In the genomic region with DNA sequence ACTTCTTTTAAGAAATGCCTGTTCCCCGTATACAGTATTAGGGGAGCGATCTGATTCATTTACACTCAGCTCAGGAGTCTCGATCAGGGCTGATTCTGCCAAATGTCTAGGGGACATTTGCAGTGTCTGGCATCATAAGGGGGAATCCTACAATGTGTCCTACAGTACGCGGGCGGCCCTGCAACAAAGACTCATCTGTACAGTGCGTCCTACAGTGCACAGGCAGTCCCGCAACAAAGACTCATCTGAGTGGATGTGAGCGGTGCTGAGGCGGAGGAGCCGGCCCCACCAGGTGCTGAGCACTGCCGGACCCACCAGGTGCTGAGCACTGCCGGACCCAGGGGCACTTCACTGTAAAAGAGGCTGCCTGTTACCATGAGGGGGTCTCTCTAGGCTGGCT, we compare ENCODE assay signal across 15 cellular contexts.
"Had no signal": no experiment of that assay in that cellular context is flagged by ENCODE, and none has a peak within 500 bp of the region (broad histone marks: within the 10 kb centered on the region; RNA-seq: fewer than 3 reads in every experiment).

No MANE protein-coding gene starts in this region.

- DNase-seq: activated CD4-positive, alpha-beta memory T cell treated with anti-CD3 and anti-CD28 coated beads for 36 hours; activated CD4-positive, alpha-beta T cell treated with anti-CD3 and anti-CD28 coated beads for 4 hours; activated effector memory CD4-positive, alpha-beta T cell treated with Interleukin-2 at 50 U/mL for 16 hours; activated naive CD4-positive, alpha-beta T cell treated with anti-CD3 and anti-CD28 coated beads, Interleukin-2, amount 10 ng/mL, durations not matched to agents 7 days and 5 days; activated naive CD8-positive, alpha-beta T cell treated with anti-CD3 and anti-CD28 coated beads, Interleukin-2, amount 50 U/mL, for 24 hours; activated T-cell treated with anti-CD3 and anti-CD28 coated beads, Interleukin-2, amount 50 U/mL, for 1 hour; cerebellar nuclear complex; effector memory CD4-positive, alpha-beta T cell; esophagus squamous epithelium; retina; stimulated activated naive CD4-positive, alpha-beta T cell had no signal

- H3K4me3 Mint-ChIP-seq: activated CD4-positive, alpha-beta memory T cell treated with anti-CD3 and anti-CD28 coated beads for 36 hours; activated naive CD4-positive, alpha-beta T cell treated with anti-CD3 and anti-CD28 coated beads, Interleukin-2, amount 10 ng/mL, durations not matched to agents 7 days and 5 days; activated naive CD8-positive, alpha-beta T cell treated with anti-CD3 and anti-CD28 coated beads, Interleukin-2, amount 50 U/mL, for 24 hours; natural killer cell treated with Interleukin-12 subunit alpha and Interleukin-12 subunit beta and Interleukin-15 and Interleukin-18, amount 100 ng/mL, for 72 hours; type B pancreatic cell; WTC11 had no signal

- H3K4me1 ChIP-seq: breast epithelium had no signal

- H3K4me1 Mint-ChIP-seq: WTC11 had no signal

- H3K4me3 ChIP-seq: breast epithelium, esophagus squamous epithelium had no signal

- ATAC-seq: activated naive CD8-positive, alpha-beta T cell treated with anti-CD3 and anti-CD28 coated beads, Interleukin-2, amount 50 U/mL, for 24 hours; natural killer cell treated with Interleukin-12 subunit alpha and Interleukin-12 subunit beta and Interleukin-15 and Interleukin-18, amount 100 ng/mL, for 72 hours; WTC11 had no signal

- H3K27me3 Mint-ChIP-seq: activated CD4-positive, alpha-beta memory T cell treated with anti-CD3 and anti-CD28 coated beads for 36 hours; activated naive CD4-positive, alpha-beta T cell treated with anti-CD3 and anti-CD28 coated beads, Interleukin-2, amount 10 ng/mL, durations not matched to agents 7 days and 5 days; activated naive CD8-positive, alpha-beta T cell treated with anti-CD3 and anti-CD28 coated beads, Interleukin-2, amount 50 U/mL, for 24 hours; natural killer cell treated with Interleukin-12 subunit alpha and Interleukin-12 subunit beta and Interleukin-15 and Interleukin-18, amount 100 ng/mL, for 72 hours had no signal

- H3K36me3 Mint-ChIP-seq: natural killer cell treated with Interleukin-12 subunit alpha and Interleukin-12 subunit beta and Interleukin-15 and Interleukin-18, amount 100 ng/mL, for 72 hours; type B pancreatic cell; WTC11 had no signal

- H3K27ac Mint-ChIP-seq: activated CD4-positive, alpha-beta memory T cell treated with anti-CD3 and anti-CD28 coated beads for 36 hours; activated naive CD4-positive, alpha-beta T cell treated with anti-CD3 and anti-CD28 coated beads, Interleukin-2, amount 10 ng/mL, durations not matched to agents 7 days and 5 days; activated naive CD8-positive, alpha-beta T cell treated with anti-CD3 and anti-CD28 coated beads, Interleukin-2, amount 50 U/mL, for 24 hours; type B pancreatic cell; WTC11 had no signal

- H3K36me3 ChIP-seq: breast epithelium, esophagus squamous epithelium had no signal

- H3K27ac ChIP-seq: breast epithelium, esophagus squamous epithelium had no signal

- H3K27me3 ChIP-seq: breast epithelium, esophagus squamous epithelium had no signal

- H3K9me3 ChIP-seq: breast epithelium, esophagus squamous epithelium had no signal

- H3K9me3 Mint-ChIP-seq: activated CD4-positive, alpha-beta memory T cell treated with anti-CD3 and anti-CD28 coated beads for 36 hours; activated naive CD4-positive, alpha-beta T cell treated with anti-CD3 and anti-CD28 coated beads, Interleukin-2, amount 10 ng/mL, durations not matched to agents 7 days and 5 days; activated naive CD8-positive, alpha-beta T cell treated with anti-CD3 and anti-CD28 coated beads, Interleukin-2, amount 50 U/mL, for 24 hours; natural killer cell treated with Interleukin-12 subunit alpha and Interleukin-12 subunit beta and Interleukin-15 and Interleukin-18, amount 100 ng/mL, for 72 hours; type B pancreatic cell; WTC11 had no signal
